In the genomic region with DNA sequence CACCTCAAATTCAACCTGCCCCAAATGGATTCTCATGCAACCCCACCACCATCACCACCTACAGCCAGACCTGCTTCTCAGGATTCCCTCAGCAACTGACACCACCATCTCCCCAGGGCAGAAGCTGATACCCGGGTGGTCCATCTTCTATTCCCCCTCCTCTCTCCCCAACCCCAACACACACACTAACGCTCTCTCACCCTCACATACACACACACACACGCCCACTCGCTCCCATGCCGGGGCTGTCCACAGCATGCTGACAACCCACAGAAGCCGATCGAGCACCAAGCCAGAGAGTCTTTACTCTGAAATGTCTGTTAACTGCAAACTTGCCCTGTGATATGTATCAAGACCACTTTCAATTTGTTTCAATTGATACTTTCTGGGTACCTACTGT, we compare ENCODE assay signal across 12 cellular contexts. TPM values are rescaled to one million over a fixed set of nuclear protein-coding genes. Genes with fewer than 3 reads are reported as not detected.
DNase-seq lines count a peak whose midpoint lies in the region; ATAC-seq and TF ChIP-seq lines count a peak whose summit lies in the region.
"Had no signal": no experiment of that assay in that cellular context is flagged by ENCODE, and none has a peak within 500 bp of the region (broad histone marks: within the 10 kb centered on the region; RNA-seq: fewer than 3 reads in every experiment).

No MANE protein-coding gene starts in this region.

- no peak overlapping the region for H2BK12ac ChIP-seq in neuronal stem cell (ENCODE audit: low read length)

- H3K4me1 ChIP-seq in mammary epithelial cell (ENCODE audit: insufficient read depth, low read length) (peaks cover 13% of the 10 kb centered on the region), neuronal stem cell (ENCODE audit: control insufficient read depth in 2 of 2, insufficient read depth in 1 of 2, low read depth in 1 of 2, low read length in 2 of 2) (peaks cover 10 to 18% of the 10 kb centered on the region in 2 donors)

- no peak overlapping the region for H2AK5ac ChIP-seq in neuronal stem cell (ENCODE audit: low read depth, low read length)

- POLR2A ChIA-PET in MCF 10A (lab: Yijun Ruan, JAX), result interaction anchor here (1.0 to 11.2 kb wide), 3 partner anchors 8 to 22 kb away, joined by 3 to 67 read pairs (median 15); no protein-coding TSS in a partner anchor
- POLR2A ChIA-PET in activated CD8-positive, alpha-beta T cell treated with anti-CD3 and anti-CD28 coated beads, Interleukin-2, amount 10 ng/mL, durations not matched to agents 7 days and 5 days (lab: Charles Lee), result interaction anchor here (1.8 kb wide), 1 partner anchor 8 kb away, joined by 5 read pairs; no protein-coding TSS in a partner anchor

- H3K4me3 ChIP-seq in mammary epithelial cell (replicated peaks in 1 of 3; ENCODE audit: insufficient read depth in 1 of 3, low read depth in 2 of 3, low read length in 3 of 3), result no peak overlapping the region
- H3K4me3 ChIP-seq in neuronal stem cell (ENCODE audit: low read length in 2 of 2), result no peak overlapping the region

- H3K27me3 ChIP-seq in mammary epithelial cell (ENCODE audit: insufficient read depth, low read length) (no peaks in the 10 kb centered on the region), neuronal stem cell (ENCODE audit: control insufficient read depth in 3 of 3, insufficient read depth in 3 of 3, low read depth in 1 of 3, low read length in 3 of 3) (peaks cover 0 to 3% (median 0%) of the 10 kb centered on the region in 3 experiments)

- no peak overlapping the region for H2BK120ac ChIP-seq in neuronal stem cell (ENCODE audit: low read depth, low read length)

- H2BK5ac ChIP-seq in neuronal stem cell (ENCODE audit: low read length), result no peak overlapping the region

- H4K20me1 ChIP-seq in mammary epithelial cell (ENCODE audit: insufficient read depth, low read length), result no peaks in the 10 kb centered on the region

- H3K14ac ChIP-seq in neuronal stem cell (ENCODE audit: low read length), result no peak overlapping the region

- dilution Hi-C loops in mammary epithelial cell (cut with HindIII; ENCODE audit: low sequenced_read_pairs), result no loop called here

- DNase-seq in MCF 10A (ENCODE audit: unreplicated experiment), result no peak
- no peak for DNase-seq in mammary epithelial cell
- DNase-seq in activated CD8-positive, alpha-beta T cell treated with anti-CD3 and anti-CD28 coated beads, Interleukin-2, amount 10 ng/mL, durations not matched to agents 7 days and 5 days, result no peak
- DNase-seq in mesenteric fat pad (ENCODE audit: low spot score), result peak; percentile 49
- no peak for DNase-seq in type B pancreatic cell (ENCODE audit: extremely low spot score, unreplicated experiment)
- DNase-seq in DMS 273 treated with DMSO at 0.1 percent for 48 hours (lab: John Stamatoyannopoulos, UW), result no peak
- no peak for DNase-seq in substantia nigra (lab: John Stamatoyannopoulos, UW)
- no peak for DNase-seq in neuronal stem cell (ENCODE audit: low spot score)
- DNase-seq: activated CD4-positive, CD25-positive, alpha-beta regulatory T cell; AML-193; Karpas-422; NCI-H1694 treated with DMSO at 0.1 percent for 48 hours had no signal

- no peak overlapping the region for H2BK15ac ChIP-seq in neuronal stem cell (ENCODE audit: low read length)

- H3K36me3 Mint-ChIP-seq in MCF 10A (ENCODE audit: insufficient read depth, unreplicated experiment) (peaks cover 81% of the 10 kb centered on the region), type B pancreatic cell (peaks cover 15% of the 10 kb centered on the region)
- H3K36me3 Mint-ChIP-seq in activated CD8-positive, alpha-beta T cell treated with anti-CD3 and anti-CD28 coated beads, Interleukin-2, amount 10 ng/mL, durations not matched to agents 7 days and 5 days (ENCODE audit: low read depth), result peaks cover 18% of the 10 kb centered on the region

- H3K4ac ChIP-seq in neuronal stem cell (ENCODE audit: low read length), result no peak overlapping the region

- H3K36me3 ChIP-seq in mammary epithelial cell (ENCODE audit: insufficient read depth, low read length), result peaks cover 3% of the 10 kb centered on the region
- H3K36me3 ChIP-seq in neuronal stem cell (replicated peaks in 1 of 2; ENCODE audit: control insufficient read depth in 2 of 2, insufficient read depth in 2 of 2, low read length in 2 of 2), result no peaks in the 10 kb centered on the region

- H3K27me3 Mint-ChIP-seq in MCF 10A (ENCODE audit: insufficient read depth, unreplicated experiment) (no peaks in the 10 kb centered on the region), type B pancreatic cell (no peaks in the 10 kb centered on the region)
- no peaks in the 10 kb centered on the region for H3K27me3 Mint-ChIP-seq in activated CD8-positive, alpha-beta T cell treated with anti-CD3 and anti-CD28 coated beads, Interleukin-2, amount 10 ng/mL, durations not matched to agents 7 days and 5 days (ENCODE audit: low read depth)

- H2AFZ ChIP-seq in mammary epithelial cell (ENCODE audit: low read depth, low read length) (no peak overlapping the region), neuronal stem cell (ENCODE audit: low read length) (no peak overlapping the region)

- TF ChIP-seq CTCF in MCF 10A (IDR thresholded peaks at IDR 0.05; ENCODE audit: unreplicated experiment) (no peak), mammary epithelial cell (conservative IDR thresholded peaks at IDR 0.05 in 1 of 2, IDR thresholded peaks at IDR 0.05 in 1 of 2; ENCODE audit: extremely low read depth in 1 of 2, insufficient read depth in 1 of 2, low read depth in 1 of 2, low read length in 2 of 2) (no peak), type B pancreatic cell (conservative IDR thresholded peaks at IDR 0.05) (no peak)

- WGBS in mammary epithelial cell (ENCODE audit: low coverage, missing lambda C conversion rate), result 94% methylated on average over 6 of the region's 7 CpGs
- WGBS in neuronal stem cell (ENCODE audit: extremely low coverage in 2 of 2, insufficient read length in 2 of 2, insufficient replicate concordance in 1 of 2), 2 donors, result 100% methylated on average over 2 of the region's 7 CpGs; no CpG with 5 or more reads in 1 of the 2 donors

- H3K9me3 Mint-ChIP-seq in MCF 10A (ENCODE audit: unreplicated experiment) (no peaks in the 10 kb centered on the region), type B pancreatic cell (no peaks in the 10 kb centered on the region)
- no peaks in the 10 kb centered on the region for H3K9me3 Mint-ChIP-seq in activated CD8-positive, alpha-beta T cell treated with anti-CD3 and anti-CD28 coated beads, Interleukin-2, amount 10 ng/mL, durations not matched to agents 7 days and 5 days (ENCODE audit: insufficient read depth)

- H3K27ac ChIP-seq in mammary epithelial cell (ENCODE audit: insufficient read depth, low read depth, low read length) (no peak overlapping the region), substantia nigra (ENCODE audit: low read depth, low read length, poor library complexity, severe bottlenecking) (no peak overlapping the region), neuronal stem cell (replicated peaks; ENCODE audit: low read length) (no peak overlapping the region)

- intact Hi-C loops in MCF 10A (cut with micrococcal nuclease), result no loop called here
- intact Hi-C loops in mammary epithelial cell (cut with micrococcal nuclease), result no loop called here

- no peak overlapping the region for H3K23ac ChIP-seq in neuronal stem cell (ENCODE audit: low read depth, low read length, poor library complexity)

- CTCF ChIA-PET in MCF 10A (lab: Yijun Ruan, JAX) (interaction anchor here (1.7 kb wide), 1 partner anchor 12 kb away, joined by 4 read pairs; no protein-coding TSS in a partner anchor), mammary epithelial cell (lab: Charles Lee; ENCODE audit: low non-redundant PET) (no interaction called here)
- CTCF ChIA-PET in activated CD8-positive, alpha-beta T cell treated with anti-CD3 and anti-CD28 coated beads, Interleukin-2, amount 10 ng/mL, durations not matched to agents 7 days and 5 days (lab: Charles Lee), result interaction anchor here (1.3 to 3.2 kb wide), 4 partner anchors 12 to 88 kb away, joined by 3 to 16 read pairs (median 4); no protein-coding TSS in a partner anchor

- H3K27ac Mint-ChIP-seq in MCF 10A (ENCODE audit: low read depth, unreplicated experiment) (peak overlapping the region; percentile 21), type B pancreatic cell (peak overlapping the region; percentile 53)
- peak overlapping the region; percentile 41 for H3K27ac Mint-ChIP-seq in activated CD8-positive, alpha-beta T cell treated with anti-CD3 and anti-CD28 coated beads, Interleukin-2, amount 10 ng/mL, durations not matched to agents 7 days and 5 days

- H3K18ac ChIP-seq in neuronal stem cell (ENCODE audit: low read length), result no peak overlapping the region

- in situ Hi-C loops in mammary epithelial cell (cut with MboI; ENCODE audit: low sequenced_read_pairs in 2 of 2), result no loop called here

- H3K4me1 Mint-ChIP-seq in MCF 10A (ENCODE audit: insufficient read depth, unreplicated experiment) (peaks cover 39% of the 10 kb centered on the region), type B pancreatic cell (ENCODE audit: unreplicated experiment) (peaks cover 65% of the 10 kb centered on the region)
- H3K4me1 Mint-ChIP-seq in activated CD8-positive, alpha-beta T cell treated with anti-CD3 and anti-CD28 coated beads, Interleukin-2, amount 10 ng/mL, durations not matched to agents 7 days and 5 days (ENCODE audit: low read depth), result peaks cover 78% of the 10 kb centered on the region

- no peak overlapping the region for H3K9ac ChIP-seq in mammary epithelial cell (ENCODE audit: insufficient read depth, low read length)
- no peak overlapping the region for H3K9ac ChIP-seq in neuronal stem cell (ENCODE audit: low read depth, low read length, poor library complexity)

- H3K79me2 ChIP-seq in mammary epithelial cell (ENCODE audit: insufficient read depth, low read length), result peaks cover 98% of the 10 kb centered on the region

- no peaks in the 10 kb centered on the region for H3K79me1 ChIP-seq in neuronal stem cell (ENCODE audit: low read depth, low read length)

- BruUV-seq in MCF 10A (replicated peaks; lab: Mats Ljungman, UMichigan) (no TSS peak), mammary epithelial cell (replicated peaks; lab: Mats Ljungman, UMichigan) (no TSS peak)

- no peak overlapping the region for H3K4me2 ChIP-seq in mammary epithelial cell (ENCODE audit: insufficient read depth, low read depth, low read length)
- no peak overlapping the region for H3K4me2 ChIP-seq in neuronal stem cell (ENCODE audit: insufficient read depth, low read length, poor library complexity, severe bottlenecking)

- H3K9me3 ChIP-seq in mammary epithelial cell (replicated peaks; ENCODE audit: insufficient read depth, low read length) (no peaks in the 10 kb centered on the region), neuronal stem cell (replicated peaks in 1 of 2; ENCODE audit: control insufficient read depth in 2 of 2, insufficient read depth in 1 of 2, low read depth in 1 of 2, low read length in 2 of 2) (no peaks in the 10 kb centered on the region)

- no peak overlapping the region for H4K8ac ChIP-seq in neuronal stem cell (ENCODE audit: low read depth, low read length)

- no peak for ATAC-seq in activated CD8-positive, alpha-beta T cell treated with anti-CD3 and anti-CD28 coated beads, Interleukin-2, amount 10 ng/mL, durations not matched to agents 7 days and 5 days

- no peak overlapping the region for H4K91ac ChIP-seq in neuronal stem cell (ENCODE audit: low read depth, low read length, poor library complexity)

- H3K4me3 Mint-ChIP-seq in MCF 10A (ENCODE audit: unreplicated experiment), result no peak overlapping the region
- H3K4me3 Mint-ChIP-seq in activated CD8-positive, alpha-beta T cell treated with anti-CD3 and anti-CD28 coated beads, Interleukin-2, amount 10 ng/mL, durations not matched to agents 7 days and 5 days, result no peak overlapping the region
- no peak overlapping the region for H3K4me3 Mint-ChIP-seq in type B pancreatic cell

RNA-seq across cellular contexts. Expression of a gene that starts 28.4 kb away (rescaled TPM):
- total RNA-seq in MCF 10A (2022) (155 and 184 TPM in 2 replicates), mammary epithelial cell (100 to 1,000 TPM in 1 of 2 donors, 10 to 100 TPM in 1; 82.2 to 135 TPM), mesenteric fat pad (115 TPM), type B pancreatic cell (ENCODE audit: low replicate concordance) (91.9 and 150 TPM in 2 replicates)
- 69.9 TPM for polyA plus RNA-seq in mammary epithelial cell
- polyA minus RNA-seq in mammary epithelial cell, result 212 TPM
- total RNA-seq in activated CD8-positive, alpha-beta T cell treated with anti-CD3 and anti-CD28 coated beads, Interleukin-2, amount 10 ng/mL, durations not matched to agents 7 days and 5 days, result 10 to 100 TPM; 27.8 to 28.5 TPM
- 13.2 TPM for polyA plus RNA-seq in neuronal stem cell (2013, experiment 1 of 2)
- polyA plus RNA-seq in neuronal stem cell (2013, experiment 2 of 2), result 13.0 TPM
